8 cellular contexts compared by ENCODE assay signal in genomic region chr9:136410500-136411287, GRCh38. TPM values are rescaled to one million over a fixed set of nuclear protein-coding genes. Genes with fewer than 3 reads are reported as not detected.
DNase-seq lines count a peak whose midpoint lies in the region; ATAC-seq, FAIRE-seq and TF ChIP-seq lines count a peak whose summit lies in the region.

A gene with protein sequence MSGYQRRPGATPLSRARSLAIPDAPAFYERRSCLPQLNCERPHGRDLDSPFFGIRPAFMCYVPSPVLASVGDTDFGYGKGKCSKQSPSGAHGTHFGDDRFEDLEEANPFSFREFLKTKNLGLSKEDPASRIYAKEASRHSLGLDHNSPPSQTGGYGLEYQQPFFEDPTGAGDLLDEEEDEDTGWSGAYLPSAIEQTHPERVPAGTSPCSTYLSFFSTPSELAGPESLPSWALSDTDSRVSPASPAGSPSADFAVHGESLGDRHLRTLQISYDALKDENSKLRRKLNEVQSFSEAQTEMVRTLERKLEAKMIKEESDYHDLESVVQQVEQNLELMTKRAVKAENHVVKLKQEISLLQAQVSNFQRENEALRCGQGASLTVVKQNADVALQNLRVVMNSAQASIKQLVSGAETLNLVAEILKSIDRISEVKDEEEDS (minus strand): TSS chr9:136410614. CDS start chr9:136410397, 217 bp downstream.
Gene PMPCA, plus strand, starts transcription at chr9:136410658. Its CDS starts 11 bp downstream, at chr9:136410669.

- H3K4me3 ChIP-seq in upper lobe of left lung = peak within 1 kb of the TSS; percentile 61 to 97 (median 92)

- peak within 1 kb of the TSS; percentile 83 to 91 (median 88) for H3K27ac ChIP-seq in upper lobe of left lung

- H3K9me3 Mint-ChIP-seq in progenitor cell of endocrine pancreas (ENCODE audit: low read depth) = no peaks in the 10 kb centered on the region

- intact Hi-C loops in left ventricle myocardium superior (cut with micrococcal nuclease) = no loop called here

- H3K4me1 Mint-ChIP-seq in progenitor cell of endocrine pancreas (ENCODE audit: low read depth) = peaks cover 18% of the 10 kb centered on the region

- peak in 1 of 4 donors; percentile 87 for TF ChIP-seq EP300 in upper lobe of left lung (IDR thresholded peaks at IDR 0.05)

- ATAC-seq in HG02852 (IDR thresholded peaks at IDR 0.05; ENCODE audit: unreplicated experiment) (peak; percentile 68), left ventricle myocardium superior (peak; percentile 93), upper lobe of left lung (ENCODE audit: low FRiP score in 2 of 2) (peak; percentile 82 to 96)

- 0 to 1% methylated on average over 15 to 49 of the region's 83 CpGs for WGBS in upper lobe of left lung, 2 donors

- H3K9me3 ChIP-seq in upper lobe of left lung = no peaks in the 10 kb centered on the region

- no peaks in the 10 kb centered on the region for H3K27me3 Mint-ChIP-seq in progenitor cell of endocrine pancreas

- H3K36me3 Mint-ChIP-seq in progenitor cell of endocrine pancreas (ENCODE audit: insufficient read depth) = peaks cover 8% of the 10 kb centered on the region

- H3K27ac Mint-ChIP-seq in progenitor cell of endocrine pancreas = peak within 1 kb of the TSS; percentile 98

- peak within 1 kb of the TSS; percentile 92 for H3K4me3 Mint-ChIP-seq in progenitor cell of endocrine pancreas (ENCODE audit: low read depth)

- DNase-seq in GM12892 (ENCODE audit: insufficient read length) (peak; percentile 99), NCI-H1694 treated with DMSO at 0.1 percent for 48 hours (lab: John Stamatoyannopoulos, UW) (peak; percentile 55), T-helper 2 cell (peak; percentile 89 to 95 (median 93)), amygdala (lab: John Stamatoyannopoulos, UW) (peak in 55 of 56 donors; percentile 36 to 93 (median 80)), left ventricle myocardium superior (peak; percentile 96), progenitor cell of endocrine pancreas (ENCODE audit: low spot score, unreplicated experiment) (peak; percentile 75), upper lobe of left lung (peak; percentile 92 to 99)

- H3K4me1 ChIP-seq in upper lobe of left lung = peaks cover 20 to 31% (median 23%) of the 10 kb centered on the region in 4 donors

- H3K36me3 ChIP-seq in upper lobe of left lung = peaks cover 11 to 54% (median 40%) of the 10 kb centered on the region in 4 donors

- TF ChIP-seq POLR2A in GM12892 (IDR thresholded peaks at IDR 0.05; ENCODE audit: low read depth, low read length) (peak; percentile 94), upper lobe of left lung (IDR thresholded peaks at IDR 0.05) (peak in 3 of 4 donors; percentile 49 to 93 (median 74))

- H3K27me3 ChIP-seq in upper lobe of left lung = no peaks in the 10 kb centered on the region

- peak; percentile 98 for FAIRE-seq in GM12892 (lab: Jason Lieb, UNC)

- TF ChIP-seq CTCF in progenitor cell of endocrine pancreas (IDR thresholded peaks at IDR 0.05; ENCODE audit: unreplicated experiment) = no peak
- TF ChIP-seq CTCF in upper lobe of left lung (IDR thresholded peaks at IDR 0.05) = no peak

RNA-seq across cellular contexts. Expression of the first gene that starts in this region (rescaled TPM):
- 39.6 TPM for polyA plus RNA-seq in GM12892 (2012; ENCODE audit: missing spikeins)
- total RNA-seq in left ventricle myocardium superior (23.3 TPM), progenitor cell of endocrine pancreas (68.3 and 70.9 TPM in 2 replicates), upper lobe of left lung (100 to 1,000 TPM in 1 of 6 donors, 10 to 100 TPM in 5; 29.6 to 128 (median 40.0) TPM)

RNA-seq across cellular contexts. Expression of gene PMPCA, which starts in this region (rescaled TPM):
- 67.6 TPM for polyA plus RNA-seq in GM12892 (2012; ENCODE audit: missing spikeins)
- total RNA-seq in left ventricle myocardium superior (77.8 TPM), progenitor cell of endocrine pancreas (63.6 and 68.3 TPM in 2 replicates), upper lobe of left lung (10 to 100 TPM; 30.4 to 48.2 (median 41.0) TPM)

Comparison
In these comparisons a context has a peak if more than half of its experiments do, and no peak if none do; other contexts are left out.
1. Peak in every context shown above with its lines: DNase-seq, ATAC-seq, H3K4me3 ChIP-seq and H3K27ac ChIP-seq.